ENCODE assay signal across 14 cellular contexts in genomic region chr3:188322135-188322892, GRCh38.
DNase-seq lines count a peak whose midpoint lies in the region; ATAC-seq and TF ChIP-seq lines count a peak whose summit lies in the region.
"Had no signal": no experiment of that assay in that cellular context is flagged by ENCODE, and none has a peak within 500 bp of the region (broad histone marks: within the 10 kb centered on the region; RNA-seq: fewer than 3 reads in every experiment).

No MANE protein-coding gene starts in this region.

- peaks cover 16% of the 10 kb centered on the region for H3K4me1 ChIP-seq in testis
- H3K4me1 ChIP-seq: Caco-2 had no signal

- no peaks in the 10 kb centered on the region for H3K27me3 Mint-ChIP-seq in activated naive CD4-positive, alpha-beta T cell treated with anti-CD3 and anti-CD28 coated beads, Interleukin-2, amount 10 ng/mL, durations not matched to agents 7 days and 5 days
- H3K27me3 Mint-ChIP-seq in activated T-helper 2 cell treated with anti-CD3 and anti-CD28 coated beads, Interferon-gamma antibody, Interleukin-2, Interleukin-4, amounts not matched to agents 10 μg/mL and 5 μg/mL and 100 μg/mL, durations not matched to agents 14 hours and 24 hours and 36 hours (ENCODE audit: low read depth) = peaks cover 4% of the 10 kb centered on the region
- H3K27me3 Mint-ChIP-seq in memory B cell = no peaks in the 10 kb centered on the region

- no peak for TF ChIP-seq CTCF in testis (IDR thresholded peaks at IDR 0.05)

- H3K36me3 Mint-ChIP-seq in activated naive CD4-positive, alpha-beta T cell treated with anti-CD3 and anti-CD28 coated beads, Interleukin-2, amount 10 ng/mL, durations not matched to agents 7 days and 5 days = peaks cover 36% of the 10 kb centered on the region
- H3K36me3 Mint-ChIP-seq in activated T-helper 2 cell treated with anti-CD3 and anti-CD28 coated beads, Interferon-gamma antibody, Interleukin-2, Interleukin-4, amounts not matched to agents 10 μg/mL and 5 μg/mL and 100 μg/mL, durations not matched to agents 14 hours and 24 hours and 36 hours (ENCODE audit: low read depth) = peaks cover 35% of the 10 kb centered on the region
- peaks cover 14% of the 10 kb centered on the region for H3K36me3 Mint-ChIP-seq in memory B cell

- CTCF ChIA-PET in activated naive CD4-positive, alpha-beta T cell treated with anti-CD3 and anti-CD28 coated beads, Interleukin-2, amount 10 ng/mL, durations not matched to agents 7 days and 5 days (lab: Charles Lee) = interaction anchor here (0.6 kb wide), 1 partner anchor 11 kb away, joined by 3 read pairs; no protein-coding TSS in a partner anchor

- H3K27ac ChIP-seq in testis = peak overlapping the region in 1 of 2 donors; percentile 54
- H3K27ac ChIP-seq: epithelial cell of prostate, parathyroid adenoma had no signal

- peak overlapping the region; percentile 83 for H3K27ac Mint-ChIP-seq in activated naive CD4-positive, alpha-beta T cell treated with anti-CD3 and anti-CD28 coated beads, Interleukin-2, amount 10 ng/mL, durations not matched to agents 7 days and 5 days
- peak overlapping the region; percentile 84 for H3K27ac Mint-ChIP-seq in activated T-helper 2 cell treated with anti-CD3 and anti-CD28 coated beads, Interferon-gamma antibody, Interleukin-2, Interleukin-4, amounts not matched to agents 10 μg/mL and 5 μg/mL and 100 μg/mL, durations not matched to agents 14 hours and 24 hours and 36 hours
- peak overlapping the region; percentile 49 for H3K27ac Mint-ChIP-seq in memory B cell
- H3K27ac Mint-ChIP-seq: mesothelial cell of epicardium had no signal

- TF ChIP-seq POLR2A in testis (IDR thresholded peaks at IDR 0.05) = no peak

- no peak overlapping the region for H3K4me3 ChIP-seq in testis

- H3K9me3 Mint-ChIP-seq in activated naive CD4-positive, alpha-beta T cell treated with anti-CD3 and anti-CD28 coated beads, Interleukin-2, amount 10 ng/mL, durations not matched to agents 7 days and 5 days = peaks cover 10% of the 10 kb centered on the region
- H3K9me3 Mint-ChIP-seq in activated T-helper 2 cell treated with anti-CD3 and anti-CD28 coated beads, Interferon-gamma antibody, Interleukin-2, Interleukin-4, amounts not matched to agents 10 μg/mL and 5 μg/mL and 100 μg/mL, durations not matched to agents 14 hours and 24 hours and 36 hours = peaks cover 4% of the 10 kb centered on the region
- H3K9me3 Mint-ChIP-seq in memory B cell = no peaks in the 10 kb centered on the region

- WGBS in testis, 2 donors = 87 to 91% methylated on average over 4 of the region's 4 CpGs

- ATAC-seq in memory B cell (ENCODE audit: low read depth) (no peak), GM21528 (IDR thresholded peaks at IDR 0.05; ENCODE audit: low FRiP score, unreplicated experiment) (no peak)

- no peaks in the 10 kb centered on the region for H3K27me3 ChIP-seq in testis

- H3K4me1 Mint-ChIP-seq in activated naive CD4-positive, alpha-beta T cell treated with anti-CD3 and anti-CD28 coated beads, Interleukin-2, amount 10 ng/mL, durations not matched to agents 7 days and 5 days = peaks cover 54% of the 10 kb centered on the region
- H3K4me1 Mint-ChIP-seq in activated T-helper 2 cell treated with anti-CD3 and anti-CD28 coated beads, Interferon-gamma antibody, Interleukin-2, Interleukin-4, amounts not matched to agents 10 μg/mL and 5 μg/mL and 100 μg/mL, durations not matched to agents 14 hours and 24 hours and 36 hours (ENCODE audit: low read depth) = peaks cover 54% of the 10 kb centered on the region
- peaks cover 36% of the 10 kb centered on the region for H3K4me1 Mint-ChIP-seq in memory B cell

- DNase-seq in activated naive CD4-positive, alpha-beta T cell treated with anti-CD3 and anti-CD28 coated beads, Interleukin-2, amount 10 ng/mL, durations not matched to agents 7 days and 5 days = no peak
- DNase-seq in activated naive CD4-positive, alpha-beta T cell treated with anti-CD3 and anti-CD28 coated beads, Interleukin-2, amount 50 U/mL, for 16 hours = no peak
- DNase-seq in activated T-helper 2 cell treated with anti-CD3 and anti-CD28 coated beads, Interferon-gamma antibody, Interleukin-2, Interleukin-4, amounts not matched to agents 10 μg/mL and 5 μg/mL and 100 μg/mL, durations not matched to agents 14 hours and 24 hours and 36 hours (ENCODE audit: low spot score) = no peak
- no peak for DNase-seq in memory B cell (ENCODE audit: low spot score in 2 of 2)
- DNase-seq in testis = peak; percentile 35
- no peak for DNase-seq in T1000 (lab: John Stamatoyannopoulos, UW)
- no peak for DNase-seq in NCI-H774 (lab: John Stamatoyannopoulos, UW)
- DNase-seq: amniotic stem cell, Caco-2, NCI-H1417 treated with DMSO at 0.1 percent for 48 hours had no signal

- H3K36me3 ChIP-seq in testis (ENCODE audit: low read depth, missing control alignments) = no peaks in the 10 kb centered on the region

- no peak overlapping the region for H3K4me3 Mint-ChIP-seq in activated naive CD4-positive, alpha-beta T cell treated with anti-CD3 and anti-CD28 coated beads, Interleukin-2, amount 10 ng/mL, durations not matched to agents 7 days and 5 days
- H3K4me3 Mint-ChIP-seq in activated T-helper 2 cell treated with anti-CD3 and anti-CD28 coated beads, Interferon-gamma antibody, Interleukin-2, Interleukin-4, amounts not matched to agents 10 μg/mL and 5 μg/mL and 100 μg/mL, durations not matched to agents 14 hours and 24 hours and 36 hours (ENCODE audit: low read depth) = peak overlapping the region; percentile 43
- no peak overlapping the region for H3K4me3 Mint-ChIP-seq in memory B cell
- H3K4me3 Mint-ChIP-seq: mesothelial cell of epicardium had no signal

- intact Hi-C loops in activated T-helper 2 cell treated with anti-CD3 and anti-CD28 coated beads, Interferon-gamma antibody, Interleukin-2, Interleukin-4, amounts not matched to agents 10 μg/mL and 5 μg/mL and 100 μg/mL, durations not matched to agents 14 hours and 24 hours and 36 hours (cut with micrococcal nuclease) = loop anchor here (5.0 to 10.0 kb wide), 5 partner anchors 80 to 595 kb away; no protein-coding TSS in a partner anchor
- intact Hi-C loops in testis (cut with DNase I; ENCODE audit: low total_unique reads) = no loop called here

- no peaks in the 10 kb centered on the region for H3K9me3 ChIP-seq in testis
- H3K9me3 ChIP-seq: Caco-2 had no signal
